ENCODE assay signal across 9 cellular contexts in genomic region chr15:42735382-42736165, GRCh38. TPM values are rescaled to one million over a fixed set of nuclear protein-coding genes. Genes with fewer than 3 reads are reported as not detected.
DNase-seq lines count a peak whose midpoint lies in the region; ATAC-seq and TF ChIP-seq lines count a peak whose summit lies in the region.
"Had no signal": no experiment of that assay in that cellular context is flagged by ENCODE, and none has a peak within 500 bp of the region (broad histone marks: within the 10 kb centered on the region; RNA-seq: fewer than 3 reads in every experiment).

No MANE protein-coding gene starts in this region.

- POLR2A ChIA-PET in BJ (lab: Charles Lee), result no interaction called here

- no peaks in the 10 kb centered on the region for H3K9me3 ChIP-seq in duodenal mucosa (ENCODE audit: control insufficient read depth in 1 of 2, low read length in 2 of 2)

- peaks cover 16% of the 10 kb centered on the region for H3K36me3 Mint-ChIP-seq in natural killer cell treated with Interleukin-12 subunit alpha and Interleukin-12 subunit beta and Interleukin-15 and Interleukin-18, amount 100 ng/mL, for 72 hours

- no peaks in the 10 kb centered on the region for H3K9me3 Mint-ChIP-seq in natural killer cell treated with Interleukin-12 subunit alpha and Interleukin-12 subunit beta and Interleukin-15 and Interleukin-18, amount 100 ng/mL, for 72 hours

- H3K27me3 ChIP-seq in BJ (ENCODE audit: control insufficient read depth, insufficient read depth, low read length) (no peaks in the 10 kb centered on the region), duodenal mucosa (ENCODE audit: control insufficient read depth in 1 of 2, insufficient read depth in 2 of 2, low read length in 2 of 2) (no peaks in the 10 kb centered on the region)

- peaks cover 7 to 9% of the 10 kb centered on the region in 2 donors for H3K4me1 ChIP-seq in duodenal mucosa (ENCODE audit: control insufficient read depth in 1 of 2, insufficient read depth in 2 of 2, low read length in 2 of 2)

- no peaks in the 10 kb centered on the region for H3K27me3 Mint-ChIP-seq in natural killer cell treated with Interleukin-12 subunit alpha and Interleukin-12 subunit beta and Interleukin-15 and Interleukin-18, amount 100 ng/mL, for 72 hours

- no peak for DNase-seq in BJ (ENCODE audit: low read depth)
- no peak for DNase-seq in LNCaP clone FGC (ENCODE audit: low read depth)
- DNase-seq in natural killer cell treated with Interleukin-12 subunit alpha and Interleukin-12 subunit beta and Interleukin-15 and Interleukin-18, amount 100 ng/mL, for 72 hours (ENCODE audit: low spot score), result no peak
- no peak for DNase-seq in NCI-H226
- no peak for DNase-seq in NCI-H1417 (lab: John Stamatoyannopoulos, UW)
- no peak for DNase-seq in NCI-H2081 treated with DMSO at 0.1 percent for 48 hours (lab: John Stamatoyannopoulos, UW)
- DNase-seq: NCI-H1105 had no signal

- no peak for TF ChIP-seq CTCF in BJ (IDR thresholded peaks at IDR 0.05; ENCODE audit: insufficient read depth, low read depth, low read length)
- TF ChIP-seq CTCF in LNCaP clone FGC (IDR thresholded peaks at IDR 0.05; ENCODE audit: control insufficient read depth, extremely low read depth, insufficient read depth), result no peak

- H3K9ac ChIP-seq in duodenal mucosa (ENCODE audit: low read depth in 1 of 2, low read length in 2 of 2), result peak overlapping the region; percentile 74 to 87

- CTCF ChIA-PET in BJ (lab: Yijun Ruan, JAX), result interaction anchor here (0.7 to 1.0 kb wide), 2 partner anchors 12 to 185 kb away, joined by 3 read pairs; no protein-coding TSS in a partner anchor

- H3K27ac ChIP-seq in duodenal mucosa (ENCODE audit: low read depth, low read length), result no peak overlapping the region

- H3K4me1 Mint-ChIP-seq in natural killer cell treated with Interleukin-12 subunit alpha and Interleukin-12 subunit beta and Interleukin-15 and Interleukin-18, amount 100 ng/mL, for 72 hours (ENCODE audit: low read depth in 2 of 2), result peaks cover 13 to 17% of the 10 kb centered on the region in 2 donors

- H3K27ac Mint-ChIP-seq in natural killer cell treated with Interleukin-12 subunit alpha and Interleukin-12 subunit beta and Interleukin-15 and Interleukin-18, amount 100 ng/mL, for 72 hours, result peak overlapping the region in 1 of 2 donors; percentile 29

- no peak for ATAC-seq in natural killer cell treated with Interleukin-12 subunit alpha and Interleukin-12 subunit beta and Interleukin-15 and Interleukin-18, amount 100 ng/mL, for 72 hours
- no peak for ATAC-seq in HG03045 (IDR thresholded peaks at IDR 0.05; ENCODE audit: unreplicated experiment)

- peak overlapping the region; percentile 82 for H3K4me3 Mint-ChIP-seq in natural killer cell treated with Interleukin-12 subunit alpha and Interleukin-12 subunit beta and Interleukin-15 and Interleukin-18, amount 100 ng/mL, for 72 hours

- H3K4me3 ChIP-seq in BJ (ENCODE audit: low read depth, low read length) (peak overlapping the region; percentile 80), LNCaP clone FGC (ENCODE audit: low read depth, low read length) (peak overlapping the region; percentile 68), duodenal mucosa (ENCODE audit: low read depth in 1 of 2, low read length in 2 of 2) (peak overlapping the region; percentile 83 to 93)

- H3K36me3 ChIP-seq in BJ (ENCODE audit: control insufficient read depth, insufficient read depth, low read length), result peaks cover 23% of the 10 kb centered on the region
- H3K36me3 ChIP-seq in duodenal mucosa (ENCODE audit: control insufficient read depth in 1 of 2, insufficient read depth in 2 of 2, low read length in 2 of 2), result peaks cover 20 to 45% of the 10 kb centered on the region in 2 donors

RNA-seq across cellular contexts. Expression of gene CDAN1, which starts 1.4 kb away (rescaled TPM):
- polyA plus RNA-seq in BJ (2011; rRNA removed), result 4.3 TPM in 2 replicates
- polyA minus RNA-seq in BJ (2011; rRNA and poly(A)+ RNA removed), result 4.2 and 5.1 TPM in 2 replicates
- total RNA-seq in natural killer cell treated with Interleukin-12 subunit alpha and Interleukin-12 subunit beta and Interleukin-15 and Interleukin-18, amount 100 ng/mL, for 72 hours, result 10 to 100 TPM; 14.9 to 30.5 TPM
